Comparison of ENCODE assay signal across 29 cellular contexts in the genomic region with DNA sequence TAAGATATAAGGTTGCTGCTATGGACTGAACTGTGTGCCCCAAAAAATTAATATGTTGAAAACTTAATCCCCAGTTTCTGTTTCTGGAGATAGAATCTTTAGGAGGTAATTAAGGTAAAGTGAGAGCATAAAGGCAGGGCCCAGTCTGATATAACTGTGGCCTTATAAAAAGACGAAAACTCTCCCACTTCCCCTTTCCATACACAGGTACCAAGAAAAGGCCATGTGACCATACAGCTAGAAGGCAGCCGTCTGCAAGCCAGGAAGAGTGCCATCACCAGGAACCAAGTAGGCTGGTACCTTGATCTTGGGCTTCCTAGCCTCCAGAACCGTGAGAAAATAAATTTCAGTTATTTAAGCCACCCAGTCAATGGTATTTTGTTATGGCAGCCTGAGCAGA.
"Had no signal": no experiment of that assay in that cellular context is flagged by ENCODE, and none has a peak within 500 bp of the region (broad histone marks: within the 10 kb centered on the region; RNA-seq: fewer than 3 reads in every experiment).

No MANE protein-coding gene starts in this region.

- H3K27me3 ChIP-seq: neural progenitor cell, ovary, suprapubic skin, testis, tibial artery, transverse colon, upper lobe of left lung, vagina had no signal

- H3K79me2 ChIP-seq: parathyroid adenoma had no signal

- FAIRE-seq: urothelium cell line had no signal

- H3K4me2 ChIP-seq: neural progenitor cell, smooth muscle cell had no signal

- H3K27ac ChIP-seq: neural progenitor cell, ovary, parathyroid adenoma, psoas muscle, skin epidermis, spleen, suprapubic skin, testis, tibial artery, transverse colon, upper lobe of left lung, vagina had no signal

- H3K36me3 ChIP-seq: neural progenitor cell, ovary, spleen, suprapubic skin, tibial artery, transverse colon, upper lobe of left lung, vagina had no signal

- H2AFZ ChIP-seq: neural progenitor cell, parathyroid adenoma had no signal

- H3K9ac ChIP-seq: neural progenitor cell, parathyroid adenoma had no signal

- DNase-seq: natural killer cell; occipital lobe; ovary; posterior cingulate gyrus; psoas muscle; right cardiac atrium; spleen; stimulated activated CD4-positive, alpha-beta T cell treated with anti-CD3 and anti-CD28 coated beads, Interleukin-12 subunit alpha, Interleukin-12 subunit beta, amount 100 ng/mL, for 4 hours; stimulated activated CD4-positive, alpha-beta T cell treated with anti-CD3 and anti-CD28 coated beads, Interleukin-1b, Interleukin-23, amount 100 ng/mL, for 48 hours; stimulated activated CD4-positive, alpha-beta T cell treated with anti-CD3 and anti-CD28 coated beads, Interleukin-4, amount 100 ng/mL, for 1 hour; stimulated activated CD4-positive, alpha-beta T cell treated with anti-CD3 and anti-CD28 coated beads, Interleukin-4, amount 100 ng/mL, for 4 hours; stimulated activated CD8-positive, alpha-beta memory T cell treated with anti-CD3 and anti-CD28 coated beads, Interleukin-4, amount 100 ng/mL, for 48 hours; stimulated activated naive CD4-positive, alpha-beta T cell; stimulated activated naive CD8-positive, alpha-beta T cell treated with anti-CD3 and anti-CD28 coated beads, Interleukin-15, amount 100 ng/mL, for 72 hours; stimulated activated naive CD8-positive, alpha-beta T cell treated with anti-CD3 and anti-CD28 coated beads, Interleukin-15, Interleukin-2, amounts not matched to agents 100 U/mL and 50 U/mL, for 24 hours; substantia nigra; testis; tibial artery; transverse colon; upper lobe of left lung had no signal

- H3K9me3 ChIP-seq: ovary, psoas muscle, spleen, suprapubic skin, testis, tibial artery, transverse colon, upper lobe of left lung, vagina had no signal

- H3K4me1 ChIP-seq: neural progenitor cell, parathyroid adenoma, psoas muscle, spleen, suprapubic skin, testis, tibial artery, transverse colon, upper lobe of left lung, vagina had no signal

- H3K4me3 ChIP-seq: neural progenitor cell, ovary, psoas muscle, skin epidermis, smooth muscle cell, spleen, suprapubic skin, testis, tibial artery, transverse colon, upper lobe of left lung, vagina had no signal

- ATAC-seq: natural killer cell; psoas muscle; right cardiac atrium; sciatic nerve; stimulated activated memory B cell treated with anti-CD40 and anti-IgM and Interleukin-4, amounts not matched to agents 10 μg/mL and 1 μg/mL and 100 μg/mL, for 72 hours; stimulated activated naive CD8-positive, alpha-beta T cell treated with anti-CD3 and anti-CD28 coated beads, Interleukin-15, amount 100 ng/mL, for 72 hours; stimulated activated naive CD8-positive, alpha-beta T cell treated with anti-CD3 and anti-CD28 coated beads, Interleukin-15, Interleukin-2, amounts not matched to agents 100 U/mL and 50 U/mL, for 24 hours had no signal
